Comparison of ENCODE assay signal across 9 cellular contexts in the genomic region with DNA sequence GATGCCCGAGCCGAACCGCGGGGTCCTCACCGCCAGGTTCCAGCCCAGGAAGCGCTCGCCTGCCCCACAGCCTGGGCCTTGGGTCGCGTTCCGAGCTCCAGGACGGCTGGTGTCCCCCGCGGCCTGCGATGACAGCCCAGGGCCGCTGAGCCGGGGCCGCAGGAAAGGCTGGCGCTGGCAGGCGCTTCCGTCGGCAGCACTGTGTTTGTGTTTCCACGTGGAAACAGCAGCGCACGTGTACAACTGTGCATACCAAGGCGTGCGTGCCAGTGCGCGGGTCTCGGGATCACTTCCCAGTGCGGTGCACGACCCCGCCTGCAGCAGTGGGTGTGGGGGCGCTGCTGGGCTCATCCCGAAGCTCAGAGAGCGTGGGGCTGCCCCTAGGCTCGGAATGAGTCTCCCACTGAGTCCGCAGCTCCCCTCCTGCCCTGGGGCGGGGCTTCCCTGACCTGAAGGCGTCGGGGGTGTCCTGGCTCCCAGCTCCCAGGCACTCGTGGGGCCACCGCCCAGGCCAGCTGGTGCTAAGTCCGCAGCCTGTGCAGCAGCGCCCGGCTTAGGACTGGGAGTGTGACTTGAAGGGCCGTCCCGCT. TPM values are rescaled to one million over a fixed set of nuclear protein-coding genes. Genes with fewer than 3 reads are reported as not detected.
DNase-seq lines count a peak whose midpoint lies in the region; ATAC-seq, FAIRE-seq and TF ChIP-seq lines count a peak whose summit lies in the region.
"Had no signal": no experiment of that assay in that cellular context is flagged by ENCODE, and none has a peak within 500 bp of the region (broad histone marks: within the 10 kb centered on the region; RNA-seq: fewer than 3 reads in every experiment).

No MANE protein-coding gene starts in this region.

- H3K36me3 ChIP-seq in HepG2 (replicated peaks in 1 of 2; ENCODE audit: control insufficient read depth in 1 of 2, insufficient read depth in 2 of 2, low read length in 2 of 2) (peaks cover 6 to 9% of the 10 kb centered on the region in 2 experiments; a peak in 2 of 5 replicates), thoracic aorta (peaks cover 35% of the 10 kb centered on the region), WERI-Rb-1 (peaks cover 56% of the 10 kb centered on the region)

- in situ Hi-C loops in HepG2 (cut with HindIII; ENCODE audit: extremely low pct_ligation_motif_present, low pct_unique_long_range_greater_than_20kb): loop anchor here (10.0 kb wide), 1 partner anchor 292 kb away; no protein-coding TSS in a partner anchor

- FAIRE-seq in HepG2 (lab: Jason Lieb, UNC): no peak
- FAIRE-seq: GM19239 had no signal

- no peak for TF ChIP-seq POLR2A in HepG2 (IDR thresholded peaks at IDR 0.05; ENCODE audit: insufficient read depth in 1 of 2, low read depth in 2 of 2, low read length in 2 of 2)

- H3K27me3 Mint-ChIP-seq in activated CD4-positive, alpha-beta T cell treated with anti-CD3 and anti-CD28 coated beads for 36 hours: no peaks in the 10 kb centered on the region

- peaks cover 10% of the 10 kb centered on the region for H3K36me3 Mint-ChIP-seq in activated CD4-positive, alpha-beta T cell treated with anti-CD3 and anti-CD28 coated beads for 36 hours (ENCODE audit: low read depth)

- H3K4me2 ChIP-seq in HepG2 (ENCODE audit: low read depth, low read length): no peak overlapping the region

- intact Hi-C loops in activated CD4-positive, alpha-beta T cell treated with anti-CD3 and anti-CD28 coated beads for 36 hours (cut with DNase I, micrococcal nuclease): loop anchor here (1.0 to 5.0 kb wide), 3 partner anchors 17 to 1950 kb away; a partner anchor contains a TSS
- intact Hi-C loops in HepG2 (cut with micrococcal nuclease; ENCODE audit: unreplicated experiment): no loop called here

- H3K9me3 ChIP-seq in HepG2 (ENCODE audit: low read length) (no peaks in the 10 kb centered on the region), thoracic aorta (no peaks in the 10 kb centered on the region), WERI-Rb-1 (ENCODE audit: severe bottlenecking) (no peaks in the 10 kb centered on the region)

- H3K9ac ChIP-seq in HepG2 (ENCODE audit: insufficient read depth, low read depth, low read length): no peak overlapping the region

- H3K4me3 Mint-ChIP-seq in activated CD4-positive, alpha-beta T cell treated with anti-CD3 and anti-CD28 coated beads for 36 hours: no peak overlapping the region

- no peak overlapping the region for H3K27ac Mint-ChIP-seq in activated CD4-positive, alpha-beta T cell treated with anti-CD3 and anti-CD28 coated beads for 36 hours

- ATAC-seq in activated CD4-positive, alpha-beta T cell treated with anti-CD3 and anti-CD28 coated beads for 36 hours: peak; percentile 38
- ATAC-seq in HepG2 (peak; percentile 8), thoracic aorta (ENCODE audit: insufficient number of reproducible peaks, low FRiP score, low read depth) (no peak), GM21367 (IDR thresholded peaks at IDR 0.05; ENCODE audit: unreplicated experiment) (no peak)

- H3K4me3 ChIP-seq in choroid plexus epithelial cell (ENCODE audit: low read depth, low read length) (peak overlapping the region; percentile 48), HepG2 (replicated peaks in 1 of 3; ENCODE audit: insufficient read depth in 1 of 3, low read depth in 2 of 3, low read length in 3 of 3) (no peak overlapping the region), thoracic aorta (peak overlapping the region; percentile 60), WERI-Rb-1 (ENCODE audit: low read depth, low read length) (no peak overlapping the region)

- TF ChIP-seq CTCF in choroid plexus epithelial cell (conservative IDR thresholded peaks at IDR 0.05; ENCODE audit: low read depth, low read length) (no peak), HepG2 (CRISPR knock-in tag; IDR thresholded peaks at IDR 0.05) (no peak), thoracic aorta (IDR thresholded peaks at IDR 0.05) (no peak), WERI-Rb-1 (IDR thresholded peaks at IDR 0.05; ENCODE audit: low read depth, low read length) (no peak)

- H3K79me2 ChIP-seq in HepG2 (ENCODE audit: insufficient read depth, low read length): no peaks in the 10 kb centered on the region

- 93% methylated on average over 18 of the region's 47 CpGs for WGBS in HepG2 (ENCODE audit: low lambda C conversion rate)

- POLR2A ChIA-PET in activated CD4-positive, alpha-beta T cell treated with anti-CD3 and anti-CD28 coated beads for 36 hours (lab: Charles Lee): interaction anchor here (1.4 kb wide), 1 partner anchor 17 kb away, joined by 8 read pairs; a partner anchor contains a TSS
- POLR2A ChIA-PET in HepG2 (lab: Yijun Ruan, JAX): interaction anchor here (0.6 to 2.7 kb wide), 3 partner anchors 17 to 151 kb away, joined by 3 to 17 read pairs (median 3); a partner anchor contains a TSS

- H3K27me3 ChIP-seq in HepG2 (ENCODE audit: control insufficient read depth in 1 of 2, insufficient read depth in 2 of 2, low read length in 2 of 2) (no peaks in the 10 kb centered on the region), thoracic aorta (replicated peaks; ENCODE audit: insufficient read depth) (no peaks in the 10 kb centered on the region), WERI-Rb-1 (ENCODE audit: insufficient read depth, low read depth, severe bottlenecking) (no peaks in the 10 kb centered on the region)

- no peaks in the 10 kb centered on the region for H4K20me1 ChIP-seq in HepG2 (ENCODE audit: insufficient read depth, low read length)

- no peak for TF ChIP-seq RAD21 in HepG2 (CRISPR knock-in tag; IDR thresholded peaks at IDR 0.05)

- no peak overlapping the region for H2AFZ ChIP-seq in HepG2 (ENCODE audit: low read length)

- CTCF ChIA-PET in activated CD4-positive, alpha-beta T cell treated with anti-CD3 and anti-CD28 coated beads for 36 hours (lab: Charles Lee): interaction anchor here (0.6 to 3.9 kb wide), 12 partner anchors 9 to 145 kb away, joined by 3 to 24 read pairs (median 4); a partner anchor contains a TSS
- CTCF ChIA-PET in HepG2 (lab: Yijun Ruan, JAX; ENCODE audit: low intra/inter-chr PET ratio, low total read pairs): no interaction called here

- BruUV-seq in HepG2 (replicated peaks; lab: Mats Ljungman, UMichigan): no TSS peak

- no peaks in the 10 kb centered on the region for H3K9me3 Mint-ChIP-seq in activated CD4-positive, alpha-beta T cell treated with anti-CD3 and anti-CD28 coated beads for 36 hours (ENCODE audit: low read depth)

- H3K27ac ChIP-seq in HepG2 (ENCODE audit: extremely low read length, insufficient read depth, low read length) (no peak overlapping the region), thoracic aorta (no peak overlapping the region), WERI-Rb-1 (no peak overlapping the region)

- H3K4me1 Mint-ChIP-seq in activated CD4-positive, alpha-beta T cell treated with anti-CD3 and anti-CD28 coated beads for 36 hours: peaks cover 6% of the 10 kb centered on the region

- no peak for TF ChIP-seq EP300 in HepG2 (IDR thresholded peaks at IDR 0.05; ENCODE audit: low read depth in 2 of 2, low read length in 2 of 2)
- no peak for TF ChIP-seq EP300 in HepG2 (CRISPR knock-in tag; IDR thresholded peaks at IDR 0.05; ENCODE audit: borderline replicate concordance)

- DNase-seq in activated CD4-positive, alpha-beta T cell treated with anti-CD3 and anti-CD28 coated beads for 36 hours: peak; percentile 52
- DNase-seq in activated CD4-positive, alpha-beta T cell treated with anti-CD3 and anti-CD28 coated beads for 4 hours: no peak
- peak; percentile 49 for DNase-seq in choroid plexus epithelial cell (ENCODE audit: low read depth)
- no peak for DNase-seq in HepG2 (ENCODE audit: low spot score)
- no peak for DNase-seq in thoracic aorta (ENCODE audit: low spot score)
- no peak for DNase-seq in cerebellar cortex (ENCODE audit: low spot score)
- DNase-seq in WERI-Rb-1: no peak

- H3K4me1 ChIP-seq in HepG2 (ENCODE audit: insufficient read depth, low read length): peaks cover 9% of the 10 kb centered on the region
- H3K4me1 ChIP-seq in thoracic aorta (ENCODE audit: control insufficient read depth in 1 of 2, low read depth in 2 of 2): no peaks in the 10 kb centered on the region

TF ChIP-seq in HepG2, 621 proteins besides CTCF, POLR2A, EP300 and RAD21 (continues in another document):
- TF ChIP-seq RNF2 (conservative IDR thresholded peaks at IDR 0.05; ENCODE audit: low read depth) (no peak), TSC22D2 (CRISPR knock-in tag; IDR thresholded peaks at IDR 0.05; ENCODE audit: borderline replicate concordance) (no peak), ZBTB38 (CRISPR knock-in tag; IDR thresholded peaks at IDR 0.05) (peak; percentile 36; the same call in 1 of the 2 replicates), PHB2 (IDR thresholded peaks at IDR 0.05; ENCODE audit: partially characterized antibody) (no peak)

RNA-seq across cellular contexts. Expression of a gene that starts 17.2 kb away (rescaled TPM):
- total RNA-seq in activated CD4-positive, alpha-beta T cell treated with anti-CD3 and anti-CD28 coated beads for 36 hours: 10 to 100 TPM; 21.0 to 26.4 TPM
- total RNA-seq in HepG2 (2016; rRNA removed; fragmentation: Illumina TruSeq; extraction: Trizol) (7.4 and 15.1 TPM in 2 replicates), thoracic aorta (10 to 100 TPM; 40.3 to 42.0 TPM)
- total RNA-seq in HepG2 (2016; cell fraction: cytosol; rRNA removed; fragmentation: Illumina TruSeq; extraction: Trizol; ENCODE audit: low read depth): 3.5 and 6.4 TPM in 2 replicates
- total RNA-seq in HepG2 (2016; cell fraction: insoluble cytoplasmic fraction; rRNA removed; fragmentation: Illumina TruSeq; extraction: Trizol): 7.5 and 15.3 TPM in 2 replicates
- 4.1 and 5.0 TPM in 2 replicates for total RNA-seq in HepG2 (2016; cell fraction: membrane; rRNA removed; fragmentation: Illumina TruSeq; extraction: Trizol)
- total RNA-seq in HepG2 (2016; cell fraction: nucleus; rRNA removed; fragmentation: Illumina TruSeq; extraction: Trizol): 18.0 and 18.9 TPM in 2 replicates
- polyA plus RNA-seq in HepG2 (2011; rRNA removed): 9.3 and 16.0 TPM in 2 replicates
- 3.8 and 7.7 TPM in 2 replicates for polyA plus RNA-seq in HepG2 (2011; cell fraction: cytosol; rRNA removed)
- 83.4 and 101 TPM in 2 replicates for polyA plus RNA-seq in HepG2 (2011; cell fraction: nucleus; rRNA removed)
- 5.9 and 7.4 TPM in 2 replicates for polyA plus RNA-seq in HepG2 (2012)
- polyA plus RNA-seq in HepG2 (2016; cell fraction: cytosol; fragmentation: Illumina TruSeq; extraction: Trizol; ENCODE audit: low read depth): 1.8 and 2.1 TPM in 2 replicates
- polyA plus RNA-seq in HepG2 (2016; cell fraction: insoluble cytoplasmic fraction; fragmentation: Illumina TruSeq; extraction: Trizol; ENCODE audit: low read depth): 7.7 and 9.3 TPM in 2 replicates
- polyA plus RNA-seq in HepG2 (2016; cell fraction: membrane; fragmentation: Illumina TruSeq; extraction: Trizol; ENCODE audit: low read depth): 3.1 and 4.0 TPM in 2 replicates
- polyA plus RNA-seq in HepG2 (2016; cell fraction: nucleus; fragmentation: Illumina TruSeq; extraction: Trizol; ENCODE audit: insufficient read depth, low read depth): 42.6 and 43.4 TPM in 2 replicates
- 14.8 and 17.9 TPM in 2 replicates for polyA minus RNA-seq in HepG2 (2011; rRNA and poly(A)+ RNA removed; ENCODE audit: low replicate concordance)
- polyA minus RNA-seq in HepG2 (2011; cell fraction: cytosol; rRNA and poly(A)+ RNA removed): 6.2 and 7.0 TPM in 2 replicates
- polyA minus RNA-seq in HepG2 (2011; cell fraction: nucleus; rRNA and poly(A)+ RNA removed): 28.0 and 28.3 TPM in 2 replicates

Comparison
In these comparisons a context has a peak if more than half of its experiments do, and no peak if none do; other contexts are left out.
1. DNase-seq: peak in activated CD4-positive, alpha-beta T cell treated with anti-CD3 and anti-CD28 coated beads for 36 hours (single experiment) and choroid plexus epithelial cell (single experiment); none in activated CD4-positive, alpha-beta T cell treated with anti-CD3 and anti-CD28 coated beads for 4 hours (0 of 2), HepG2 (single experiment), thoracic aorta (single experiment), cerebellar cortex (single experiment) and WERI-Rb-1 (single experiment).
2. ATAC-seq: peak in activated CD4-positive, alpha-beta T cell treated with anti-CD3 and anti-CD28 coated beads for 36 hours (single experiment) and HepG2 (single experiment); none in thoracic aorta (single experiment) and GM21367 (single experiment).
3. H3K4me3 ChIP-seq: peak in choroid plexus epithelial cell (single experiment) and thoracic aorta (single experiment); none in HepG2 (0 of 3) and WERI-Rb-1 (single experiment).